In genomic region chr17:20256144-20256543, GRCh38 we compare ENCODE assay signal across 22 cellular contexts.
DNase-seq lines count a peak whose midpoint lies in the region; ATAC-seq, FAIRE-seq and TF ChIP-seq lines count a peak whose summit lies in the region.
"Had no signal": no experiment of that assay in that cellular context is flagged by ENCODE, and none has a peak within 500 bp of the region (broad histone marks: within the 10 kb centered on the region; RNA-seq: fewer than 3 reads in every experiment).

No MANE protein-coding gene starts in this region.

- peaks cover 35% of the 10 kb centered on the region for H3K4me1 Mint-ChIP-seq in nephron
- H3K4me1 Mint-ChIP-seq in stimulated activated naive CD8-positive, alpha-beta T cell treated with anti-CD3 and anti-CD28 coated beads, Interleukin-15, amount 100 ng/mL, for 72 hours, result peaks cover 28% of the 10 kb centered on the region
- H3K4me1 Mint-ChIP-seq: GM23338 had no signal

- no peaks in the 10 kb centered on the region for H3K27me3 Mint-ChIP-seq in nephron (ENCODE audit: low read depth)
- no peaks in the 10 kb centered on the region for H3K27me3 Mint-ChIP-seq in stimulated activated naive CD8-positive, alpha-beta T cell treated with anti-CD3 and anti-CD28 coated beads, Interleukin-15, amount 100 ng/mL, for 72 hours
- H3K27me3 Mint-ChIP-seq: CD4-positive, CD25-positive, alpha-beta regulatory T cell; T-cell had no signal

- H3K27ac Mint-ChIP-seq in nephron, result peak overlapping the region; percentile 27 to 48 (median 37)
- H3K27ac Mint-ChIP-seq in stimulated activated naive CD8-positive, alpha-beta T cell treated with anti-CD3 and anti-CD28 coated beads, Interleukin-15, amount 100 ng/mL, for 72 hours, result no peak overlapping the region
- H3K27ac Mint-ChIP-seq: CD4-positive, CD25-positive, alpha-beta regulatory T cell; GM23338; T-cell had no signal

- H3K36me3 Mint-ChIP-seq in nephron (ENCODE audit: low read depth), result peaks cover 54% of the 10 kb centered on the region
- H3K36me3 Mint-ChIP-seq: CD4-positive, CD25-positive, alpha-beta regulatory T cell had no signal

- ATAC-seq in HG02763 (IDR thresholded peaks at IDR 0.05; ENCODE audit: unreplicated experiment), result no peak
- no peak for ATAC-seq in stimulated activated naive CD8-positive, alpha-beta T cell treated with anti-CD3 and anti-CD28 coated beads, Interleukin-15, amount 100 ng/mL, for 72 hours
- ATAC-seq in GM19452 (IDR thresholded peaks at IDR 0.05; ENCODE audit: unreplicated experiment), result no peak
- ATAC-seq: GM23338, K562, T-cell had no signal

- H3K9ac ChIP-seq in kidney (ENCODE audit: low read length in 2 of 2), result no peak overlapping the region
- H3K9ac ChIP-seq: SK-N-SH had no signal

- no peak overlapping the region for H3K4me3 ChIP-seq in kidney (ENCODE audit: low read length in 2 of 2)
- H3K4me3 ChIP-seq: GM23338, K562 had no signal

- TF ChIP-seq CTCF in nephron (IDR thresholded peaks at IDR 0.05; ENCODE audit: unreplicated experiment in 3 of 3) (no peak), kidney (IDR thresholded peaks at IDR 0.05; ENCODE audit: borderline replicate concordance, extremely low read depth, insufficient read depth) (no peak)

- no peak for FAIRE-seq in kidney (lab: Jason Lieb, UNC)
- FAIRE-seq: GM19239, K562, RCC 7860 had no signal

- H3K36me3 ChIP-seq in kidney (ENCODE audit: control insufficient read depth in 1 of 2, insufficient read depth in 2 of 2, low read length in 2 of 2), result peaks cover 0 to 2% of the 10 kb centered on the region in 2 donors
- H3K36me3 ChIP-seq: BE2C had no signal

- H3K9me3 Mint-ChIP-seq in nephron, result peaks cover 8% of the 10 kb centered on the region
- peaks cover 15 to 18% of the 10 kb centered on the region in 2 donors for H3K9me3 Mint-ChIP-seq in stimulated activated naive CD8-positive, alpha-beta T cell treated with anti-CD3 and anti-CD28 coated beads, Interleukin-15, amount 100 ng/mL, for 72 hours
- H3K9me3 Mint-ChIP-seq: GM23338 had no signal

- intact Hi-C loops in kidney (cut with DNase I), result no loop called here

- DNase-seq in COR-L47 (lab: John Stamatoyannopoulos, UW), result peak; percentile 67
- peak; percentile 78 for DNase-seq in NCI-H146 (lab: John Stamatoyannopoulos, UW)
- peak; percentile 91 for DNase-seq in NCI-H748 (lab: John Stamatoyannopoulos, UW; ENCODE audit: unreplicated experiment)
- no peak for DNase-seq in stimulated activated naive CD8-positive, alpha-beta T cell treated with anti-CD3 and anti-CD28 coated beads, Interleukin-15, amount 100 ng/mL, for 72 hours
- no peak for DNase-seq in kidney
- DNase-seq: BE2C; CD4-positive, CD25-positive, alpha-beta regulatory T cell; GF-D8; HCEC 1CT; NCI-H1105; NCI-H2029 treated with DMSO at 0.1 percent for 48 hours; NCI-H510A treated with DMSO at 0.1 percent for 48 hours; Right ventricle myocardium superior; SK-N-SH; T-cell had no signal

- no peak overlapping the region for H3K4me3 Mint-ChIP-seq in nephron
- no peak overlapping the region for H3K4me3 Mint-ChIP-seq in stimulated activated naive CD8-positive, alpha-beta T cell treated with anti-CD3 and anti-CD28 coated beads, Interleukin-15, amount 100 ng/mL, for 72 hours
- H3K4me3 Mint-ChIP-seq: CD4-positive, CD25-positive, alpha-beta regulatory T cell; GM23338; T-cell had no signal

- H3K9me3 ChIP-seq in kidney (ENCODE audit: control insufficient read depth in 1 of 2, low read length in 2 of 2), result no peaks in the 10 kb centered on the region
- H3K9me3 ChIP-seq: BE2C, SK-N-SH had no signal

- H3K27ac ChIP-seq in kidney (ENCODE audit: low read depth in 2 of 2, low read length in 2 of 2), result no peak overlapping the region

- H3K4me1 ChIP-seq in kidney (ENCODE audit: control insufficient read depth in 1 of 2, insufficient read depth in 1 of 2, low read depth in 1 of 2, low read length in 2 of 2), result peaks cover 0 to 2% of the 10 kb centered on the region in 2 donors
- H3K4me1 ChIP-seq: BE2C had no signal

Comparison
In these comparisons a context has a peak if more than half of its experiments do, and no peak if none do; other contexts are left out.
1. DNase-seq: peak in COR-L47 (single experiment), NCI-H146 (single experiment) and NCI-H748 (single experiment); none in stimulated activated naive CD8-positive, alpha-beta T cell treated with anti-CD3 and anti-CD28 coated beads, Interleukin-15, amount 100 ng/mL, for 72 hours (0 of 2) and kidney (single experiment).
2. H3K27ac Mint-ChIP-seq: peak in nephron (3 of 3); none in stimulated activated naive CD8-positive, alpha-beta T cell treated with anti-CD3 and anti-CD28 coated beads, Interleukin-15, amount 100 ng/mL, for 72 hours (0 of 2).